Comparison of ENCODE assay signal across 1 cellular context in genomic region chr12:112577473-112578334, GRCh38.
TF ChIP-seq lines count a peak whose summit lies in the region.

No MANE protein-coding gene starts in this region.

TF ChIP-seq in K562, 482 proteins besides CTCF, POLR2A, EP300 and RAD21 (continued from another document and continues in another):
- no peak for TF ChIP-seq KDM5B (IDR thresholded peaks at IDR 0.05; ENCODE audit: insufficient replicate concordance, low read depth, low read length)
- TF ChIP-seq ZBTB34 (CRISPR knock-in tag; IDR thresholded peaks at IDR 0.05), result no peak
- TF ChIP-seq ZBTB49 (CRISPR knock-in tag; IDR thresholded peaks at IDR 0.05; ENCODE audit: borderline replicate concordance), result no peak
- TF ChIP-seq PHF8 (IDR thresholded peaks at IDR 0.05; ENCODE audit: borderline replicate concordance, low read length), result no peak
- no peak for TF ChIP-seq IRF2 (CRISPR knock-in tag; IDR thresholded peaks at IDR 0.05)
- no peak for TF ChIP-seq ZNF740 (CRISPR knock-in tag; IDR thresholded peaks at IDR 0.05)
- peak in 1 of 2 experiments; percentile 91; a peak in 2 of 4 replicates for TF ChIP-seq ZNF740 (tag; IDR thresholded peaks at IDR 0.05)
- TF ChIP-seq ZFP91 (CRISPR knock-in tag; IDR thresholded peaks at IDR 0.05), result no peak
- TF ChIP-seq NCOA6 (IDR thresholded peaks at IDR 0.05), result no peak
- TF ChIP-seq NFE2L1 (tag; IDR thresholded peaks at IDR 0.05; ENCODE audit: borderline replicate concordance, low read depth), result no peak
- TF ChIP-seq HNRNPK (IDR thresholded peaks at IDR 0.05; ENCODE audit: low read depth, low read length, poor library complexity, severe bottlenecking), result no peak
- TF ChIP-seq ZNF134 (CRISPR knock-in tag; conservative IDR thresholded peaks at IDR 0.05), result no peak
- TF ChIP-seq THRA (IDR thresholded peaks at IDR 0.05), result no peak
- TF ChIP-seq CCNT2 (IDR thresholded peaks at IDR 0.05; ENCODE audit: borderline replicate concordance, extremely low read depth, insufficient read length, low read depth, low read length), result no peak
- no peak for TF ChIP-seq TAF1 (IDR thresholded peaks at IDR 0.05; ENCODE audit: control insufficient read depth, extremely low read depth, insufficient read depth, low read length, severe bottlenecking)
- TF ChIP-seq KAT8 (IDR thresholded peaks at IDR 0.05; ENCODE audit: low read depth), result no peak
- TF ChIP-seq DIDO1 (tag; IDR thresholded peaks at IDR 0.05; ENCODE audit: low read depth), result peak; percentile 83; the same call in 1 of the 2 replicates
- no peak for TF ChIP-seq ARID4B (CRISPR knock-in tag; IDR thresholded peaks at IDR 0.05)
- TF ChIP-seq MCM3 (IDR thresholded peaks at IDR 0.05), result no peak
- TF ChIP-seq SRSF9 (IDR thresholded peaks at IDR 0.05; ENCODE audit: borderline replicate concordance, low read depth, low read length), result no peak
- 0 out of 2 replicates have a peak, but pooled peaks have one; percentile 40 for TF ChIP-seq MECOM (CRISPR knock-in tag; IDR thresholded peaks at IDR 0.05)
- no peak for TF ChIP-seq GTF2E2 (tag; IDR thresholded peaks at IDR 0.05)
- TF ChIP-seq MEF2D (tag; conservative IDR thresholded peaks at IDR 0.05; ENCODE audit: low read depth), result peak; percentile 75
- TF ChIP-seq ZMIZ1 (IDR thresholded peaks at IDR 0.05; ENCODE audit: low read depth in 2 of 2, low read length in 2 of 2), result no peak
- no peak for TF ChIP-seq HOXB6 (CRISPR knock-in tag; IDR thresholded peaks at IDR 0.05; ENCODE audit: borderline replicate concordance)
- TF ChIP-seq SIN3B (IDR thresholded peaks at IDR 0.05; ENCODE audit: low read depth), result no peak
- TF ChIP-seq ZNF639 (CRISPR knock-in tag; conservative IDR thresholded peaks at IDR 0.05 in 1 of 2, IDR thresholded peaks at IDR 0.05 in 1 of 2), result peak in 1 of 2 experiments; percentile 65; a peak in 2 of 4 replicates
- no peak for TF ChIP-seq E2F1 (CRISPR knock-in tag; IDR thresholded peaks at IDR 0.05)
- TF ChIP-seq KLF6 (CRISPR knock-in tag; IDR thresholded peaks at IDR 0.05; ENCODE audit: borderline replicate concordance), result peak; percentile 79; the same call in 1 of the 2 replicates
- TF ChIP-seq ZNF395 (CRISPR knock-in tag; IDR thresholded peaks at IDR 0.05), result no peak
- no peak for TF ChIP-seq JUN (IDR thresholded peaks at IDR 0.05; ENCODE audit: borderline replicate concordance, low read depth, low read length)
- TF ChIP-seq JUN (CRISPR knock-in tag; IDR thresholded peaks at IDR 0.05; ENCODE audit: borderline replicate concordance), result no peak
- TF ChIP-seq MNT (conservative IDR thresholded peaks at IDR 0.05), result no peak
- TF ChIP-seq MAZ (CRISPR knock-in tag; conservative IDR thresholded peaks at IDR 0.05 in 1 of 2, IDR thresholded peaks at IDR 0.05 in 1 of 2), result 0 out of 4 replicates have a peak, but pooled peaks of 1 of the 2 experiments have one; percentile 26
